2 cellular contexts compared by ENCODE assay signal in genomic region chr19:54369082-54369691, GRCh38.
TF ChIP-seq lines count a peak whose summit lies in the region.

No MANE protein-coding gene starts in this region.

TF ChIP-seq in A549, 52 proteins besides CTCF, POLR2A, EP300 and RAD21:
- no peak for TF ChIP-seq SREBF2 (IDR thresholded peaks at IDR 0.05)

TF ChIP-seq in GM23338, 12 proteins besides CTCF, POLR2A, EP300 and RAD21:
- TF ChIP-seq EZH2 (IDR thresholded peaks at IDR 0.05; ENCODE audit: low read depth, unreplicated experiment) (no peak), JUNB (IDR thresholded peaks at IDR 0.05; ENCODE audit: unreplicated experiment) (no peak), NANOG (IDR thresholded peaks at IDR 0.05; ENCODE audit: borderline replicate concordance) (no peak), EZH2phosphoT487 (IDR thresholded peaks at IDR 0.05; ENCODE audit: unreplicated experiment) (no peak), POLR2AphosphoS5 (IDR thresholded peaks at IDR 0.05; ENCODE audit: low read depth) (no peak), ZNF114 (CRISPR knock-in tag; IDR thresholded peaks at IDR 0.05) (no peak), CREB1 (CRISPR knock-in tag; IDR thresholded peaks at IDR 0.05; ENCODE audit: low read depth) (no peak), ZNF331 (CRISPR knock-in tag; IDR thresholded peaks at IDR 0.05; ENCODE audit: low read depth) (no peak), STAT1 (IDR thresholded peaks at IDR 0.05; ENCODE audit: unreplicated experiment) (no peak)
- TF ChIP-seq, protein P1, sequence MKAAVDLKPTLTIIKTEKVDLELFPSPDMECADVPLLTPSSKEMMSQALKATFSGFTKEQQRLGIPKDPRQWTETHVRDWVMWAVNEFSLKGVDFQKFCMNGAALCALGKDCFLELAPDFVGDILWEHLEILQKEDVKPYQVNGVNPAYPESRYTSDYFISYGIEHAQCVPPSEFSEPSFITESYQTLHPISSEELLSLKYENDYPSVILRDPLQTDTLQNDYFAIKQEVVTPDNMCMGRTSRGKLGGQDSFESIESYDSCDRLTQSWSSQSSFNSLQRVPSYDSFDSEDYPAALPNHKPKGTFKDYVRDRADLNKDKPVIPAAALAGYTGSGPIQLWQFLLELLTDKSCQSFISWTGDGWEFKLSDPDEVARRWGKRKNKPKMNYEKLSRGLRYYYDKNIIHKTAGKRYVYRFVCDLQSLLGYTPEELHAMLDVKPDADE (IDR thresholded peaks at IDR 0.05), result no peak
- TF ChIP-seq, protein P2, sequence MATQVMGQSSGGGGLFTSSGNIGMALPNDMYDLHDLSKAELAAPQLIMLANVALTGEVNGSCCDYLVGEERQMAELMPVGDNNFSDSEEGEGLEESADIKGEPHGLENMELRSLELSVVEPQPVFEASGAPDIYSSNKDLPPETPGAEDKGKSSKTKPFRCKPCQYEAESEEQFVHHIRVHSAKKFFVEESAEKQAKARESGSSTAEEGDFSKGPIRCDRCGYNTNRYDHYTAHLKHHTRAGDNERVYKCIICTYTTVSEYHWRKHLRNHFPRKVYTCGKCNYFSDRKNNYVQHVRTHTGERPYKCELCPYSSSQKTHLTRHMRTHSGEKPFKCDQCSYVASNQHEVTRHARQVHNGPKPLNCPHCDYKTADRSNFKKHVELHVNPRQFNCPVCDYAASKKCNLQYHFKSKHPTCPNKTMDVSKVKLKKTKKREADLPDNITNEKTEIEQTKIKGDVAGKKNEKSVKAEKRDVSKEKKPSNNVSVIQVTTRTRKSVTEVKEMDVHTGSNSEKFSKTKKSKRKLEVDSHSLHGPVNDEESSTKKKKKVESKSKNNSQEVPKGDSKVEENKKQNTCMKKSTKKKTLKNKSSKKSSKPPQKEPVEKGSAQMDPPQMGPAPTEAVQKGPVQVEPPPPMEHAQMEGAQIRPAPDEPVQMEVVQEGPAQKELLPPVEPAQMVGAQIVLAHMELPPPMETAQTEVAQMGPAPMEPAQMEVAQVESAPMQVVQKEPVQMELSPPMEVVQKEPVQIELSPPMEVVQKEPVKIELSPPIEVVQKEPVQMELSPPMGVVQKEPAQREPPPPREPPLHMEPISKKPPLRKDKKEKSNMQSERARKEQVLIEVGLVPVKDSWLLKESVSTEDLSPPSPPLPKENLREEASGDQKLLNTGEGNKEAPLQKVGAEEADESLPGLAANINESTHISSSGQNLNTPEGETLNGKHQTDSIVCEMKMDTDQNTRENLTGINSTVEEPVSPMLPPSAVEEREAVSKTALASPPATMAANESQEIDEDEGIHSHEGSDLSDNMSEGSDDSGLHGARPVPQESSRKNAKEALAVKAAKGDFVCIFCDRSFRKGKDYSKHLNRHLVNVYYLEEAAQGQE (IDR thresholded peaks at IDR 0.05; ENCODE audit: unreplicated experiment), result no peak
- TF ChIP-seq, protein P3, sequence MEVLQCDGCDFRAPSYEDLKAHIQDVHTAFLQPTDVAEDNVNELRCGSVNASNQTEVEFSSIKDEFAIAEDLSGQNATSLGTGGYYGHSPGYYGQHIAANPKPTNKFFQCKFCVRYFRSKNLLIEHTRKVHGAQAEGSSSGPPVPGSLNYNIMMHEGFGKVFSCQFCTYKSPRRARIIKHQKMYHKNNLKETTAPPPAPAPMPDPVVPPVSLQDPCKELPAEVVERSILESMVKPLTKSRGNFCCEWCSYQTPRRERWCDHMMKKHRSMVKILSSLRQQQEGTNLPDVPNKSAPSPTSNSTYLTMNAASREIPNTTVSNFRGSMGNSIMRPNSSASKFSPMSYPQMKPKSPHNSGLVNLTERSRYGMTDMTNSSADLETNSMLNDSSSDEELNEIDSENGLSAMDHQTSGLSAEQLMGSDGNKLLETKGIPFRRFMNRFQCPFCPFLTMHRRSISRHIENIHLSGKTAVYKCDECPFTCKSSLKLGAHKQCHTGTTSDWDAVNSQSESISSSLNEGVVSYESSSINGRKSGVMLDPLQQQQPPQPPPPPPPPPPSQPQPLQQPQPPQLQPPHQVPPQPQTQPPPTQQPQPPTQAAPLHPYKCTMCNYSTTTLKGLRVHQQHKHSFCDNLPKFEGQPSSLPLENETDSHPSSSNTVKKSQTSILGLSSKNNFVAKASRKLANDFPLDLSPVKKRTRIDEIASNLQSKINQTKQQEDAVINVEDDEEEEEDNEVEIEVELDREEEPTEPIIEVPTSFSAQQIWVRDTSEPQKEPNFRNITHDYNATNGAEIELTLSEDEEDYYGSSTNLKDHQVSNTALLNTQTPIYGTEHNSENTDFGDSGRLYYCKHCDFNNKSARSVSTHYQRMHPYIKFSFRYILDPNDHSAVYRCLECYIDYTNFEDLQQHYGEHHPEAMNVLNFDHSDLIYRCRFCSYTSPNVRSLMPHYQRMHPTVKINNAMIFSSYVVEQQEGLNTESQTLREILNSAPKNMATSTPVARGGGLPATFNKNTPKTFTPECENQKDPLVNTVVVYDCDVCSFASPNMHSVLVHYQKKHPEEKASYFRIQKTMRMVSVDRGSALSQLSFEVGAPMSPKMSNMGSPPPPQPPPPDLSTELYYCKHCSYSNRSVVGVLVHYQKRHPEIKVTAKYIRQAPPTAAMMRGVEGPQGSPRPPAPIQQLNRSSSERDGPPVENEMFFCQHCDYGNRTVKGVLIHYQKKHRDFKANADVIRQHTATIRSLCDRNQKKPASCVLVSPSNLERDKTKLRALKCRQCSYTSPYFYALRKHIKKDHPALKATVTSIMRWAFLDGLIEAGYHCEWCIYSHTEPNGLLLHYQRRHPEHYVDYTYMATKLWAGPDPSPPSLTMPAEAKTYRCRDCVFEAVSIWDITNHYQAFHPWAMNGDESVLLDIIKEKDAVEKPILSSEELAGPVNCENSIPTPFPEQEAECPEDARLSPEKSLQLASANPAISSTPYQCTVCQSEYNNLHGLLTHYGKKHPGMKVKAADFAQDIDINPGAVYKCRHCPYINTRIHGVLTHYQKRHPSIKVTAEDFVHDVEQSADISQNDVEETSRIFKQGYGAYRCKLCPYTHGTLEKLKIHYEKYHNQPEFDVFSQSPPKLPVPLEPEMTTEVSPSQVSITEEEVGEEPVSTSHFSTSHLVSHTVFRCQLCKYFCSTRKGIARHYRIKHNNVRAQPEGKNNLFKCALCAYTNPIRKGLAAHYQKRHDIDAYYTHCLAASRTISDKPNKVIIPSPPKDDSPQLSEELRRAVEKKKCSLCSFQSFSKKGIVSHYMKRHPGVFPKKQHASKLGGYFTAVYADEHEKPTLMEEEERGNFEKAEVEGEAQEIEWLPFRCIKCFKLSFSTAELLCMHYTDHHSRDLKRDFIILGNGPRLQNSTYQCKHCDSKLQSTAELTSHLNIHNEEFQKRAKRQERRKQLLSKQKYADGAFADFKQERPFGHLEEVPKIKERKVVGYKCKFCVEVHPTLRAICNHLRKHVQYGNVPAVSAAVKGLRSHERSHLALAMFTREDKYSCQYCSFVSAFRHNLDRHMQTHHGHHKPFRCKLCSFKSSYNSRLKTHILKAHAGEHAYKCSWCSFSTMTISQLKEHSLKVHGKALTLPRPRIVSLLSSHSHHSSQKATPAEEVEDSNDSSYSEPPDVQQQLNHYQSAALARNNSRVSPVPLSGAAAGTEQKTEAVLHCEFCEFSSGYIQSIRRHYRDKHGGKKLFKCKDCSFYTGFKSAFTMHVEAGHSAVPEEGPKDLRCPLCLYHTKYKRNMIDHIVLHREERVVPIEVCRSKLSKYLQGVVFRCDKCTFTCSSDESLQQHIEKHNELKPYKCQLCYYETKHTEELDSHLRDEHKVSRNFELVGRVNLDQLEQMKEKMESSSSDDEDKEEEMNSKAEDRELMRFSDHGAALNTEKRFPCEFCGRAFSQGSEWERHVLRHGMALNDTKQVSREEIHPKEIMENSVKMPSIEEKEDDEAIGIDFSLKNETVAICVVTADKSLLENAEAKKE (CRISPR knock-in tag; IDR thresholded peaks at IDR 0.05), result no peak
